11 cellular contexts compared by ENCODE assay signal in genomic region chr17:42252528-42253172, GRCh38. TPM values are rescaled to one million over a fixed set of nuclear protein-coding genes. Genes with fewer than 3 reads are reported as not detected.
DNase-seq lines count a peak whose midpoint lies in the region; ATAC-seq and TF ChIP-seq lines count a peak whose summit lies in the region.
"Had no signal": no experiment of that assay in that cellular context is flagged by ENCODE, and none has a peak within 500 bp of the region (broad histone marks: within the 10 kb centered on the region; RNA-seq: fewer than 3 reads in every experiment).

No MANE protein-coding gene starts in this region.

- no peak overlapping the region for H3K4me3 Mint-ChIP-seq in mesothelial cell of epicardium

- no peak overlapping the region for H3K27ac Mint-ChIP-seq in mesothelial cell of epicardium

- H3K9me3 Mint-ChIP-seq in mesothelial cell of epicardium: no peaks in the 10 kb centered on the region

- no peaks in the 10 kb centered on the region for H4K20me1 ChIP-seq in osteoblast (ENCODE audit: insufficient read depth, low read length)

- peaks cover 22% of the 10 kb centered on the region for H3K79me2 ChIP-seq in osteoblast (ENCODE audit: insufficient read depth, low read length)

- H3K4me2 ChIP-seq in osteoblast (ENCODE audit: insufficient read depth, low read length): peak overlapping the region; percentile 55

- CTCF ChIA-PET in HEK293 (lab: Yijun Ruan, JAX): interaction anchor here (0.6 to 1.4 kb wide), 5 partner anchors 10 to 275 kb away, joined by 3 to 5 read pairs (median 3); no protein-coding TSS in a partner anchor

- H3K27ac ChIP-seq in HEK293 (ENCODE audit: extremely low read depth, low read depth, low read length) (0 out of 2 replicates have a peak overlapping the region, but pooled peaks have one; percentile 1), SJSA1 (peak overlapping the region; percentile 84), osteoblast (ENCODE audit: low read depth, low read length) (peak overlapping the region; percentile 62)

- H3K4me1 Mint-ChIP-seq in mesothelial cell of epicardium: peaks cover 10% of the 10 kb centered on the region

- H3K36me3 Mint-ChIP-seq in mesothelial cell of epicardium: no peaks in the 10 kb centered on the region

- no peak for TF ChIP-seq CTCF in HEK293 (tag by site-specific recombination; IDR thresholded peaks at IDR 0.05)
- TF ChIP-seq CTCF in osteoblast (IDR thresholded peaks at IDR 0.05; ENCODE audit: extremely low read depth, low read depth, low read length): no peak
- no peak for TF ChIP-seq CTCF in mesothelial cell of epicardium (IDR thresholded peaks at IDR 0.05; ENCODE audit: unreplicated experiment)

- no peaks in the 10 kb centered on the region for H3K27me3 ChIP-seq in SJSA1 (replicated peaks)
- H3K27me3 ChIP-seq in osteoblast (ENCODE audit: insufficient read depth, low read length): no peaks in the 10 kb centered on the region

- ATAC-seq in GM18867 (IDR thresholded peaks at IDR 0.05; ENCODE audit: unreplicated experiment) (no peak), GM19351 (IDR thresholded peaks at IDR 0.05; ENCODE audit: unreplicated experiment) (no peak)

- no peak overlapping the region for H3K4me3 ChIP-seq in HEK293 (ENCODE audit: low read depth, low read length)
- H3K4me3 ChIP-seq in SJSA1: no peak overlapping the region
- no peak overlapping the region for H3K4me3 ChIP-seq in osteoblast (ENCODE audit: insufficient read depth, low read length)

- no peaks in the 10 kb centered on the region for H3K27me3 Mint-ChIP-seq in mesothelial cell of epicardium (ENCODE audit: low read depth)

- H2AFZ ChIP-seq in osteoblast (ENCODE audit: low read length): no peak overlapping the region

- peaks cover 22% of the 10 kb centered on the region for H3K4me1 ChIP-seq in HEK293 (ENCODE audit: control insufficient read depth, insufficient read depth, low read length)
- H3K4me1 ChIP-seq in SJSA1 (replicated peaks): peaks cover 75% of the 10 kb centered on the region
- H3K4me1 ChIP-seq in osteoblast (ENCODE audit: insufficient read depth, low read length): peaks cover 40% of the 10 kb centered on the region

- no peaks in the 10 kb centered on the region for H3K9me3 ChIP-seq in HEK293 (ENCODE audit: control insufficient read depth, insufficient read depth, low read depth, low read length)
- 0 out of 2 replicates have a peak, but pooled peaks cover under 1% of the 10 kb centered on the region for H3K9me3 ChIP-seq in SJSA1 (replicated peaks)
- H3K9me3 ChIP-seq in osteoblast (ENCODE audit: low read depth, low read length): no peaks in the 10 kb centered on the region

- POLR2A ChIA-PET in HEK293 (lab: Yijun Ruan, JAX): interaction anchor here (1.2 kb wide), 1 partner anchor 132 kb away, joined by 5 read pairs; no protein-coding TSS in a partner anchor

- H3K36me3 ChIP-seq in HEK293 (ENCODE audit: control insufficient read depth in 2 of 2, insufficient read depth in 1 of 2, low read length in 2 of 2): no peaks in the 10 kb centered on the region; a peak in 1 of 3 replicates
- no peaks in the 10 kb centered on the region for H3K36me3 ChIP-seq in SJSA1
- no peaks in the 10 kb centered on the region for H3K36me3 ChIP-seq in osteoblast (ENCODE audit: insufficient read depth, low read length)

- DNase-seq in SJSA1 (ENCODE audit: low read depth in 1 of 2, low spot score in 2 of 2) (peak in 1 of 2 experiments; percentile 55), dermis microvascular lymphatic vessel endothelial cell (ENCODE audit: low read depth in 2 of 2) (peak; percentile 64 to 84), osteoblast (ENCODE audit: insufficient read length, low spot score, missing footprints) (no peak), globus pallidus (ENCODE audit: low spot score) (no peak), mesothelial cell of epicardium (ENCODE audit: low spot score in 2 of 2, unreplicated experiment in 2 of 2) (no peak)
- DNase-seq: activated CD4-positive, alpha-beta T cell treated with anti-CD3 and anti-CD28 coated beads for 1 hour; glutamatergic neuron; GOT3 had no signal

TF ChIP-seq in HEK293, 187 proteins besides CTCF, POLR2A, EP300 and RAD21 (continues in another document):
- no peak for TF ChIP-seq SETDB1 (IDR thresholded peaks at IDR 0.05; ENCODE audit: insufficient read length, low read length)
- TF ChIP-seq ZNF558 (tag by site-specific recombination; IDR thresholded peaks at IDR 0.05): no peak
- TF ChIP-seq, protein P1, sequence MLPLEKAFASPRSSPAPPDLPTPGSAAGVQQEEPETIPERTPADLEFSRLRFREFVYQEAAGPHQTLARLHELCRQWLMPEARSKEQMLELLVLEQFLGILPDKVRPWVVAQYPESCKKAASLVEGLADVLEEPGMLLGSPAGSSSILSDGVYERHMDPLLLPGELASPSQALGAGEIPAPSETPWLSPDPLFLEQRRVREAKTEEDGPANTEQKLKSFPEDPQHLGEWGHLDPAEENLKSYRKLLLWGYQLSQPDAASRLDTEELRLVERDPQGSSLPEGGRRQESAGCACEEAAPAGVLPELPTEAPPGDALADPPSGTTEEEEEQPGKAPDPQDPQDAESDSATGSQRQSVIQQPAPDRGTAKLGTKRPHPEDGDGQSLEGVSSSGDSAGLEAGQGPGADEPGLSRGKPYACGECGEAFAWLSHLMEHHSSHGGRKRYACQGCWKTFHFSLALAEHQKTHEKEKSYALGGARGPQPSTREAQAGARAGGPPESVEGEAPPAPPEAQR (tag by site-specific recombination; IDR thresholded peaks at IDR 0.05): no peak
- peak; percentile 88 for TF ChIP-seq ZNF629 (tag by site-specific recombination; IDR thresholded peaks at IDR 0.05)
- no peak for TF ChIP-seq ZNF26 (tag by site-specific recombination; IDR thresholded peaks at IDR 0.05)
- no peak for TF ChIP-seq ZNF530 (tag by site-specific recombination; IDR thresholded peaks at IDR 0.05; ENCODE audit: low read depth)
- peak; percentile 75; the same call in 1 of the 2 replicates for TF ChIP-seq TSHZ1 (tag by site-specific recombination; IDR thresholded peaks at IDR 0.05; ENCODE audit: borderline replicate concordance)
- TF ChIP-seq, protein P2, sequence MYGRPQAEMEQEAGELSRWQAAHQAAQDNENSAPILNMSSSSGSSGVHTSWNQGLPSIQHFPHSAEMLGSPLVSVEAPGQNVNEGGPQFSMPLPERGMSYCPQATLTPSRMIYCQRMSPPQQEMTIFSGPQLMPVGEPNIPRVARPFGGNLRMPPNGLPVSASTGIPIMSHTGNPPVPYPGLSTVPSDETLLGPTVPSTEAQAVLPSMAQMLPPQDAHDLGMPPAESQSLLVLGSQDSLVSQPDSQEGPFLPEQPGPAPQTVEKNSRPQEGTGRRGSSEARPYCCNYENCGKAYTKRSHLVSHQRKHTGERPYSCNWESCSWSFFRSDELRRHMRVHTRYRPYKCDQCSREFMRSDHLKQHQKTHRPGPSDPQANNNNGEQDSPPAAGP (tag by site-specific recombination; IDR thresholded peaks at IDR 0.05): no peak

RNA-seq across cellular contexts. Expression of gene STAT5B, which starts 23.5 kb away (rescaled TPM):
- total RNA-seq in SJSA1 (2014; rRNA removed; shearing (Covaris generic)): 22.1 and 36.0 TPM in 2 replicates
- total RNA-seq in dermis microvascular lymphatic vessel endothelial cell (25.2 and 31.5 TPM in 2 replicates), osteoblast (22.8 and 23.6 TPM in 2 replicates), mesothelial cell of epicardium (47.7 to 52.3 TPM (median 50.6 TPM) in 3 replicates)

RNA-seq across cellular contexts. Expression of gene STAT5A, which starts 35.6 kb away (rescaled TPM):
- 4.6 and 4.8 TPM in 2 replicates for total RNA-seq in SJSA1 (2014; rRNA removed; shearing (Covaris generic))
- total RNA-seq in dermis microvascular lymphatic vessel endothelial cell (41.8 and 45.9 TPM in 2 replicates), osteoblast (35.5 and 38.6 TPM in 2 replicates), mesothelial cell of epicardium (9.5 to 11.7 TPM (median 11.2 TPM) in 3 replicates)

RNA-seq across cellular contexts. Expression of gene GHDC, which starts 58.4 kb away (rescaled TPM):
- total RNA-seq in SJSA1 (2014; rRNA removed; shearing (Covaris generic)): 8.1 and 13.2 TPM in 2 replicates
- 12.1 and 27.6 TPM in 2 replicates for total RNA-seq in dermis microvascular lymphatic vessel endothelial cell
- total RNA-seq in osteoblast: 26.8 and 31.8 TPM in 2 replicates
- total RNA-seq in mesothelial cell of epicardium: 9.2 to 10.7 TPM (median 10.2 TPM) in 3 replicates

Comparison
In these comparisons a context has a peak if more than half of its experiments do, and no peak if none do; other contexts are left out.
1. H3K27ac ChIP-seq: peak in every context shown above with its lines; median percentile 84 in SJSA1; 62 in osteoblast; 1 in HEK293.
2. DNase-seq: peak in dermis microvascular lymphatic vessel endothelial cell (2 of 2); none in osteoblast (single experiment), globus pallidus (single experiment) and mesothelial cell of epicardium (0 of 2).